1 cellular context compared by ENCODE assay signal in genomic region chr3:45995370-45996192, GRCh38.
TF ChIP-seq lines count a peak whose summit lies in the region.

FYCO1 (minus strand) TSS chr3:45995824; CDS start chr3:45984910, 10,914 bp downstream.

TF ChIP-seq in K562, 482 proteins besides CTCF, POLR2A, EP300 and RAD21 (continued from another document and continues in another):
- TF ChIP-seq TEAD1 (CRISPR knock-in tag; IDR thresholded peaks at IDR 0.05) (peak in 1 of 2 experiments; percentile 81; a peak in 1 of 4 replicates), JUND (IDR thresholded peaks at IDR 0.05; ENCODE audit: borderline replicate concordance, low read depth, low read length) (peak; percentile 68), JUND (tag; IDR thresholded peaks at IDR 0.05; ENCODE audit: borderline replicate concordance, low read depth, low read length) (peak; percentile 20; the same call in 1 of the 3 replicates), ZNF644 (tag; IDR thresholded peaks at IDR 0.05; ENCODE audit: low read depth) (peak; percentile 94), ZNF12 (CRISPR knock-in tag; IDR thresholded peaks at IDR 0.05) (no peak), POLR2AphosphoS5 (IDR thresholded peaks at IDR 0.05; ENCODE audit: control insufficient read depth, insufficient read depth, low read depth, low read length) (peak; percentile 66), TOE1 (IDR thresholded peaks at IDR 0.05; ENCODE audit: borderline replicate concordance) (peak; percentile 27; the same call in 1 of the 2 replicates), TOE1 (CRISPR knock-in tag; IDR thresholded peaks at IDR 0.05; ENCODE audit: borderline replicate concordance, low read depth) (0 out of 2 replicates have a peak, but pooled peaks have one; percentile 2), TFAM (CRISPR knock-in tag; conservative IDR thresholded peaks at IDR 0.05) (no peak), RBBP5 (IDR thresholded peaks at IDR 0.05; ENCODE audit: borderline replicate concordance, insufficient read depth, low read length, poor library complexity, severe bottlenecking) (peak; percentile 90), PYGO2 (tag; IDR thresholded peaks at IDR 0.05) (peak; percentile 66; the same call in 1 of the 2 replicates), CREB3L1 (IDR thresholded peaks at IDR 0.05; ENCODE audit: borderline replicate concordance, low read depth) (peak; percentile 91), YY1 (IDR thresholded peaks at IDR 0.05; ENCODE audit: borderline replicate concordance in 1 of 3, control insufficient read depth in 1 of 3, extremely low read depth in 1 of 3, insufficient read depth in 3 of 3, insufficient read length in 1 of 3, insufficient replicate concordance in 2 of 3, low read depth in 1 of 3, low read length in 2 of 3) (peak; percentile 85 to 98 (median 96)), CXXC5 (CRISPR knock-in tag; IDR thresholded peaks at IDR 0.05) (peak; percentile 87), ZNF518B (CRISPR knock-in tag; IDR thresholded peaks at IDR 0.05) (no peak), E2F5 (CRISPR knock-in tag; IDR thresholded peaks at IDR 0.05) (0 out of 2 replicates have a peak, but pooled peaks have one; percentile 18), TFE3 (CRISPR knock-in tag; IDR thresholded peaks at IDR 0.05) (no peak), CREB3 (tag; conservative IDR thresholded peaks at IDR 0.05; ENCODE audit: low read depth) (0 out of 2 replicates have a peak, but pooled peaks have one; percentile 75), ZMIZ1 (IDR thresholded peaks at IDR 0.05; ENCODE audit: low read depth in 2 of 2, low read length in 2 of 2) (no peak), ZNF184 (CRISPR knock-in tag; IDR thresholded peaks at IDR 0.05) (no peak), POLR3A (IDR thresholded peaks at IDR 0.05; ENCODE audit: borderline replicate concordance, extremely low read depth, insufficient read depth, insufficient read length) (no peak), THAP12 (CRISPR knock-in tag; IDR thresholded peaks at IDR 0.05) (no peak; the same call in none of the 2 replicates), HDAC6 (IDR thresholded peaks at IDR 0.05; ENCODE audit: low read depth, low read length) (no peak), SIX5 (IDR thresholded peaks at IDR 0.05; ENCODE audit: borderline replicate concordance in 1 of 2, insufficient read depth in 1 of 2, low read depth in 1 of 2, low read length in 2 of 2) (peak; percentile 93 to 94), PATZ1 (CRISPR knock-in tag; IDR thresholded peaks at IDR 0.05; ENCODE audit: borderline replicate concordance) (no peak), IRF9 (tag; IDR thresholded peaks at IDR 0.05) (0 out of 2 replicates have a peak, but pooled peaks have one; percentile 3), TAF15 (IDR thresholded peaks at IDR 0.05; ENCODE audit: low read depth, low read length) (no peak), HDAC2 (IDR thresholded peaks at IDR 0.05) (no peak), POLR2B (IDR thresholded peaks at IDR 0.05; ENCODE audit: low read depth, partially characterized antibody) (peak; percentile 58), RBM14 (IDR thresholded peaks at IDR 0.05; ENCODE audit: borderline replicate concordance, insufficient read depth, low read depth, low read length) (no peak), PURB (CRISPR knock-in tag; IDR thresholded peaks at IDR 0.05; ENCODE audit: low read depth) (no peak), HCFC1 (IDR thresholded peaks at IDR 0.05; ENCODE audit: low read depth, low read length) (peak; percentile 99), ZBTB17 (CRISPR knock-in tag; IDR thresholded peaks at IDR 0.05) (peak; percentile 81), DPF2 (IDR thresholded peaks at IDR 0.05) (no peak), POLR2G (IDR thresholded peaks at IDR 0.05; ENCODE audit: low read depth, low read length) (peak; percentile 90), CBX2 (IDR thresholded peaks at IDR 0.05; ENCODE audit: insufficient read depth, low read length, poor library complexity, severe bottlenecking) (no peak), CAMTA2 (CRISPR knock-in tag; conservative IDR thresholded peaks at IDR 0.05) (no peak), RUNX1 (IDR thresholded peaks at IDR 0.05; ENCODE audit: low read depth) (0 out of 2 replicates have a peak, but pooled peaks have one; percentile 12), SNRNP70 (optimal IDR thresholded peaks at IDR 0.05; ENCODE audit: low read depth, low read length) (no peak), ZBTB1 (CRISPR knock-in tag; IDR thresholded peaks at IDR 0.05; ENCODE audit: borderline replicate concordance, low read depth) (0 out of 2 replicates have a peak, but pooled peaks have one; percentile 69), CBX8 (IDR thresholded peaks at IDR 0.05; ENCODE audit: borderline replicate concordance, extremely low read depth, low read depth, low read length, poor library complexity, severe bottlenecking) (no peak), TSC22D4 (tag; IDR thresholded peaks at IDR 0.05) (no peak), CGGBP1 (CRISPR knock-in tag; IDR thresholded peaks at IDR 0.05) (no peak)
